ENCODE assay signal across 10 cellular contexts in the genomic region with DNA sequence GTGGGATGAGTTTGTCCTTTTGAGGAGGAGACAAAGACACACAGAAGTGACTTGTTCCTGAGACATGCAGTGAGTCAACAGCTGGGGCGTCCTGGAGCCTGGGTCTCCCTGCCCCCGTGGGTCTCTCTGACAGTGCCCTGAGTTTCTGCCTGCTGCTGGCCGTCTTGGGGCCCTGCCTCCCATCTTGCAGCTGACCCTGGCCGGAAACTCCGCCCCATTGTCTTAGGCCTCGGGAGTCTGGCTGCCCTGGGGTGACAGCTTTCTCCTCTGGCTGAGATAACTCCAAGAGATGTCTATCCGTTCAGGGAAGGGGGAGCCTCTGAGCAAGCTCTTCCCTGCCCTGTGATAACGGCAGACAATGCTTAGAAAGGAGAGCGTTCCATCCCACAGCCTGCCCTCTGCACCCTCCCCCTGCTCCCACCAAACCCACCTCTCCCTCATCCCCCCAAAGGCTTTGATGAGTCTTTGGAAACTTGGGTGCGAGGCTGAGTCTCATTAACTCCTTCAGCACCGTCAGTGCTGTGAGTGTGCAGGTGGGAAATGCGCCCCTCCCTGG.
DNase-seq lines count a peak whose midpoint lies in the region; ATAC-seq, FAIRE-seq and TF ChIP-seq lines count a peak whose summit lies in the region.
"Had no signal": no experiment of that assay in that cellular context is flagged by ENCODE, and none has a peak within 500 bp of the region (broad histone marks: within the 10 kb centered on the region; RNA-seq: fewer than 3 reads in every experiment).

No MANE protein-coding gene starts in this region.

- H3K4me1 ChIP-seq in A549 (peaks cover 62% of the 10 kb centered on the region), ectodermal cell (ENCODE audit: control insufficient read depth, insufficient read depth, low read length) (peaks cover 35% of the 10 kb centered on the region), left lung (peaks cover 0 to 26% of the 10 kb centered on the region in 2 donors), sigmoid colon (peaks cover 0 to 22% (median 10%) of the 10 kb centered on the region in 4 donors)

- H3K27ac ChIP-seq in A549 (peak overlapping the region; percentile 76 to 82), ectodermal cell (ENCODE audit: insufficient read depth, low read depth, low read length, poor library complexity, severe bottlenecking) (peak overlapping the region; percentile 23), left lung (peak overlapping the region; percentile 33 to 37), sigmoid colon (peak overlapping the region in 1 of 4 donors; percentile 14)

- H3K4me3 ChIP-seq in A549 (0 out of 3 replicates have a peak overlapping the region, but pooled peaks have one; percentile 14), ectodermal cell (ENCODE audit: insufficient read depth, low read depth, low read length) (no peak overlapping the region), left lung (no peak overlapping the region), sigmoid colon (no peak overlapping the region)

- H3K27me3 ChIP-seq in ectodermal cell (ENCODE audit: control insufficient read depth, insufficient read depth, low read length, poor library complexity, severe bottlenecking), result no peaks in the 10 kb centered on the region
- H3K27me3 ChIP-seq in left lung, result peaks cover 0 to 5% of the 10 kb centered on the region in 2 donors
- H3K27me3 ChIP-seq in sigmoid colon, result no peaks in the 10 kb centered on the region

- 10% methylated on average over 8 of the region's 12 CpGs for WGBS in A549 (ENCODE audit: missing lambda C conversion rate)
- 10 to 12% methylated on average over 12 of the region's 12 CpGs for WGBS in ectodermal cell, 2 experiments
- WGBS in sigmoid colon, 2 donors, result 55 to 74% methylated on average over 12 of the region's 12 CpGs

- POLR2A ChIA-PET in A549 (lab: Yijun Ruan, JAX), result interaction anchor here (0.6 to 0.9 kb wide), 2 partner anchors 27 to 519 kb away, joined by 3 to 4 read pairs; no protein-coding TSS in a partner anchor

- peak; percentile 46 for FAIRE-seq in A549 (lab: Jason Lieb, UNC)
- FAIRE-seq: small intestine had no signal

- ATAC-seq in A549 (peak; percentile 87 to 90), left lung (peak; percentile 28)

- TF ChIP-seq POLR2A in A549 (IDR thresholded peaks at IDR 0.05; ENCODE audit: low read length) (no peak), sigmoid colon (IDR thresholded peaks at IDR 0.05) (no peak)

- CTCF ChIA-PET in A549 (lab: Yijun Ruan, JAX), result interaction anchor here (0.7 to 6.6 kb wide), 17 partner anchors 8 to 123 kb away, joined by 3 to 30 read pairs (median 3); no protein-coding TSS in a partner anchor

- intact Hi-C loops in left lung (cut with DNase I) (no loop called here), sigmoid colon (cut with DNase I) (no loop called here)

- peak overlapping the region; percentile 75 for H3K4me2 ChIP-seq in A549

- DNase-seq in A549 (ENCODE audit: low read depth in 1 of 2, low spot score in 1 of 2) (peak; percentile 87), M059J (ENCODE audit: low read depth) (peak; percentile 99), left lung (peak in 1 of 2 donors; percentile 55), sigmoid colon (no peak), NCI-H2196 treated with DMSO at 0.1 percent for 48 hours (lab: John Stamatoyannopoulos, UW; ENCODE audit: unreplicated experiment) (no peak), inferior parietal cortex (ENCODE audit: extremely low spot score) (no peak), NCI-H187 (lab: John Stamatoyannopoulos, UW) (no peak)
- DNase-seq: activated CD8-positive, alpha-beta memory T cell treated with anti-CD3 and anti-CD28 coated beads for 24 hours; small intestine had no signal

- TF ChIP-seq RAD21 in A549 (conservative IDR thresholded peaks at IDR 0.05 in 1 of 2, IDR thresholded peaks at IDR 0.05 in 1 of 2), result peak in 1 of 2 experiments; percentile 27; a peak in 3 of 5 replicates

- H3K9me3 ChIP-seq in A549 (no peaks in the 10 kb centered on the region), ectodermal cell (ENCODE audit: control insufficient read depth, low read length) (no peaks in the 10 kb centered on the region), left lung (no peaks in the 10 kb centered on the region), sigmoid colon (no peaks in the 10 kb centered on the region)

- TF ChIP-seq EP300 in A549 (IDR thresholded peaks at IDR 0.05), result peak in 1 of 2 experiments; percentile 40; a peak in 1 of 5 replicates
- TF ChIP-seq EP300 in sigmoid colon (IDR thresholded peaks at IDR 0.05), result no peak

- H3K36me3 ChIP-seq in ectodermal cell (ENCODE audit: control insufficient read depth, insufficient read depth, low read length) (no peaks in the 10 kb centered on the region), left lung (no peaks in the 10 kb centered on the region), sigmoid colon (no peaks in the 10 kb centered on the region)

- TF ChIP-seq CTCF in A549 (IDR thresholded peaks at IDR 0.05) (0 out of 3 replicates have a peak, but pooled peaks have one; percentile 10), left lung (IDR thresholded peaks at IDR 0.05) (no peak), sigmoid colon (IDR thresholded peaks at IDR 0.05) (no peak)

TF ChIP-seq in A549, 52 proteins besides CTCF, POLR2A, EP300 and RAD21 (continues in another document):
- TF ChIP-seq RARB (CRISPR knock-in tag; IDR thresholded peaks at IDR 0.05) (no peak), ESRRA (IDR thresholded peaks at IDR 0.05; ENCODE audit: borderline replicate concordance, low read length) (no peak), PHF8 (IDR thresholded peaks at IDR 0.05; ENCODE audit: borderline replicate concordance, low read depth) (no peak), CHD4 (IDR thresholded peaks at IDR 0.05; ENCODE audit: borderline replicate concordance) (no peak), SREBF2 (IDR thresholded peaks at IDR 0.05) (no peak), NR3C1 (IDR thresholded peaks at IDR 0.05) (no peak), FOXS1 (CRISPR knock-in tag; IDR thresholded peaks at IDR 0.05) (no peak), KDM1A (IDR thresholded peaks at IDR 0.05; ENCODE audit: low read depth) (no peak), BHLHE40 (IDR thresholded peaks at IDR 0.05; ENCODE audit: low read depth, low read length) (no peak), SMC3 (IDR thresholded peaks at IDR 0.05) (peak; percentile 29; the same call in 1 of the 3 replicates), ZC3H11A (IDR thresholded peaks at IDR 0.05) (no peak), HDAC2 (IDR thresholded peaks at IDR 0.05) (no peak), JUN (IDR thresholded peaks at IDR 0.05) (0 out of 5 replicates have a peak, but pooled peaks of 1 of the 2 experiments have one; percentile 52), TFCP2L1 (CRISPR knock-in tag; IDR thresholded peaks at IDR 0.05) (no peak), MYC (IDR thresholded peaks at IDR 0.05; ENCODE audit: borderline replicate concordance, low read length) (0 out of 2 replicates have a peak, but pooled peaks have one; percentile 0), HES2 (IDR thresholded peaks at IDR 0.05) (no peak), TP53 (CRISPR knock-in tag; IDR thresholded peaks at IDR 0.05) (no peak), RCOR1 (IDR thresholded peaks at IDR 0.05; ENCODE audit: low read depth, low read length) (no peak)
- TF ChIP-seq, protein P1, sequence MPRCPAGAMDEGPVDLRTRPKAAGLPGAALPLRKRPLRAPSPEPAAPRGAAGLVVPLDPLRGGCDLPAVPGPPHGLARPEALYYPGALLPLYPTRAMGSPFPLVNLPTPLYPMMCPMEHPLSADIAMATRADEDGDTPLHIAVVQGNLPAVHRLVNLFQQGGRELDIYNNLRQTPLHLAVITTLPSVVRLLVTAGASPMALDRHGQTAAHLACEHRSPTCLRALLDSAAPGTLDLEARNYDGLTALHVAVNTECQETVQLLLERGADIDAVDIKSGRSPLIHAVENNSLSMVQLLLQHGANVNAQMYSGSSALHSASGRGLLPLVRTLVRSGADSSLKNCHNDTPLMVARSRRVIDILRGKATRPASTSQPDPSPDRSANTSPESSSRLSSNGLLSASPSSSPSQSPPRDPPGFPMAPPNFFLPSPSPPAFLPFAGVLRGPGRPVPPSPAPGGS (IDR thresholded peaks at IDR 0.05), result 0 out of 3 replicates have a peak, but pooled peaks have one; percentile 18
- TF ChIP-seq, protein P2, sequence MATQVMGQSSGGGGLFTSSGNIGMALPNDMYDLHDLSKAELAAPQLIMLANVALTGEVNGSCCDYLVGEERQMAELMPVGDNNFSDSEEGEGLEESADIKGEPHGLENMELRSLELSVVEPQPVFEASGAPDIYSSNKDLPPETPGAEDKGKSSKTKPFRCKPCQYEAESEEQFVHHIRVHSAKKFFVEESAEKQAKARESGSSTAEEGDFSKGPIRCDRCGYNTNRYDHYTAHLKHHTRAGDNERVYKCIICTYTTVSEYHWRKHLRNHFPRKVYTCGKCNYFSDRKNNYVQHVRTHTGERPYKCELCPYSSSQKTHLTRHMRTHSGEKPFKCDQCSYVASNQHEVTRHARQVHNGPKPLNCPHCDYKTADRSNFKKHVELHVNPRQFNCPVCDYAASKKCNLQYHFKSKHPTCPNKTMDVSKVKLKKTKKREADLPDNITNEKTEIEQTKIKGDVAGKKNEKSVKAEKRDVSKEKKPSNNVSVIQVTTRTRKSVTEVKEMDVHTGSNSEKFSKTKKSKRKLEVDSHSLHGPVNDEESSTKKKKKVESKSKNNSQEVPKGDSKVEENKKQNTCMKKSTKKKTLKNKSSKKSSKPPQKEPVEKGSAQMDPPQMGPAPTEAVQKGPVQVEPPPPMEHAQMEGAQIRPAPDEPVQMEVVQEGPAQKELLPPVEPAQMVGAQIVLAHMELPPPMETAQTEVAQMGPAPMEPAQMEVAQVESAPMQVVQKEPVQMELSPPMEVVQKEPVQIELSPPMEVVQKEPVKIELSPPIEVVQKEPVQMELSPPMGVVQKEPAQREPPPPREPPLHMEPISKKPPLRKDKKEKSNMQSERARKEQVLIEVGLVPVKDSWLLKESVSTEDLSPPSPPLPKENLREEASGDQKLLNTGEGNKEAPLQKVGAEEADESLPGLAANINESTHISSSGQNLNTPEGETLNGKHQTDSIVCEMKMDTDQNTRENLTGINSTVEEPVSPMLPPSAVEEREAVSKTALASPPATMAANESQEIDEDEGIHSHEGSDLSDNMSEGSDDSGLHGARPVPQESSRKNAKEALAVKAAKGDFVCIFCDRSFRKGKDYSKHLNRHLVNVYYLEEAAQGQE (IDR thresholded peaks at IDR 0.05), result no peak

Comparison
In these comparisons a context has a peak if more than half of its experiments do, and no peak if none do; other contexts are left out.
1. DNase-seq: peak in A549 (2 of 2) and M059J (single experiment); none in sigmoid colon (single experiment), NCI-H2196 treated with DMSO at 0.1 percent for 48 hours (single experiment), inferior parietal cortex (single experiment) and NCI-H187 (0 of 2).